17 cellular contexts compared by ENCODE assay signal in genomic region chr6:33028220-33028849, GRCh38. TPM values are rescaled to one million over a fixed set of nuclear protein-coding genes. Genes with fewer than 3 reads are reported as not detected.
DNase-seq lines count a peak whose midpoint lies in the region; ATAC-seq and TF ChIP-seq lines count a peak whose summit lies in the region.
"Had no signal": no experiment of that assay in that cellular context is flagged by ENCODE, and none has a peak within 500 bp of the region (broad histone marks: within the 10 kb centered on the region; RNA-seq: fewer than 3 reads in every experiment).

No MANE protein-coding gene starts in this region.

- no peak overlapping the region for H3K4me3 ChIP-seq in heart left ventricle
- H3K4me3 ChIP-seq in esophagus muscularis mucosa = no peak overlapping the region
- H3K4me3 ChIP-seq in transverse colon = no peak overlapping the region
- no peak overlapping the region for H3K4me3 ChIP-seq in WERI-Rb-1 (ENCODE audit: low read depth, low read length)

- TF ChIP-seq POLR2A in heart left ventricle (IDR thresholded peaks at IDR 0.05) (no peak), esophagus muscularis mucosa (IDR thresholded peaks at IDR 0.05; ENCODE audit: low read depth) (no peak), transverse colon (IDR thresholded peaks at IDR 0.05) (no peak)

- peak overlapping the region in 10 of 12 donors; percentile 45 to 95 (median 82) for H3K27ac ChIP-seq in heart left ventricle
- peak overlapping the region; percentile 31 to 65 (median 53) for H3K27ac ChIP-seq in esophagus muscularis mucosa (replicated peaks in 1 of 4)
- H3K27ac ChIP-seq in transverse colon = peak overlapping the region; percentile 8 to 72 (median 32)
- no peak overlapping the region for H3K27ac ChIP-seq in WERI-Rb-1
- H3K27ac ChIP-seq: neutrophil, RWPE1 had no signal

- intact Hi-C loops in heart left ventricle (cut with DNase I) = no loop called here
- intact Hi-C loops in left ventricle myocardium superior (cut with micrococcal nuclease) = no loop called here
- intact Hi-C loops in esophagus muscularis mucosa (cut with DNase I) = no loop called here
- intact Hi-C loops in transverse colon (cut with DNase I; ENCODE audit: low total_unique reads) = no loop called here
- intact Hi-C loops in posterior cingulate gyrus (cut with DNase I) = no loop called here

- in situ Hi-C loops in transverse colon (cut with MboI; ENCODE audit: low pct_ligation_motif_present in 1 of 4, low pct_unique_long_range_greater_than_20kb in 1 of 4, low sequenced_read_pairs in 3 of 4) = no loop called here

- peaks cover 0 to 5% (median 0%) of the 10 kb centered on the region in 9 donors for H3K27me3 ChIP-seq in heart left ventricle
- peaks cover 0 to 5% (median 0%) of the 10 kb centered on the region in 4 donors for H3K27me3 ChIP-seq in esophagus muscularis mucosa
- H3K27me3 ChIP-seq in transverse colon = peaks cover 15% of the 10 kb centered on the region
- no peaks in the 10 kb centered on the region for H3K27me3 ChIP-seq in WERI-Rb-1 (ENCODE audit: insufficient read depth, low read depth, severe bottlenecking)

- TF ChIP-seq EP300 in esophagus muscularis mucosa (IDR thresholded peaks at IDR 0.05) = no peak
- TF ChIP-seq EP300 in transverse colon (IDR thresholded peaks at IDR 0.05; ENCODE audit: low read depth) = no peak

- no peak for TF ChIP-seq CTCF in heart left ventricle (IDR thresholded peaks at IDR 0.05)
- no peak for TF ChIP-seq CTCF in esophagus muscularis mucosa (IDR thresholded peaks at IDR 0.05)
- no peak for TF ChIP-seq CTCF in transverse colon (IDR thresholded peaks at IDR 0.05)
- no peak for TF ChIP-seq CTCF in WERI-Rb-1 (IDR thresholded peaks at IDR 0.05; ENCODE audit: low read depth, low read length)

- ATAC-seq in heart left ventricle (peak in 1 of 4 donors; percentile 51), left ventricle myocardium superior (no peak)

- H3K36me3 ChIP-seq in heart left ventricle = no peaks in the 10 kb centered on the region
- no peaks in the 10 kb centered on the region for H3K36me3 ChIP-seq in esophagus muscularis mucosa
- no peaks in the 10 kb centered on the region for H3K36me3 ChIP-seq in transverse colon
- H3K36me3 ChIP-seq in WERI-Rb-1 = no peaks in the 10 kb centered on the region
- H3K36me3 ChIP-seq: neutrophil had no signal

- WGBS in heart left ventricle, 4 donors = 8 to 19% (median 12%) methylated on average over 1 of the region's 1 CpG
- 12% methylated on average over 1 of the region's 1 CpG for WGBS in esophagus muscularis mucosa
- WGBS in transverse colon (ENCODE audit: low coverage in 1 of 2), 2 donors = 5 to 13% methylated on average over 1 of the region's 1 CpG

- H3K9me3 ChIP-seq in heart left ventricle (no peaks in the 10 kb centered on the region), esophagus muscularis mucosa (no peaks in the 10 kb centered on the region), transverse colon (no peaks in the 10 kb centered on the region), WERI-Rb-1 (ENCODE audit: severe bottlenecking) (no peaks in the 10 kb centered on the region)
- H3K9me3 ChIP-seq: neutrophil had no signal

- H3K4me1 ChIP-seq in heart left ventricle (peaks cover 0 to 33% (median 0%) of the 10 kb centered on the region in 12 donors), esophagus muscularis mucosa (peaks cover 0 to 17% (median 2%) of the 10 kb centered on the region in 4 donors), transverse colon (no peaks in the 10 kb centered on the region)

- DNase-seq in heart left ventricle (no peak), left ventricle myocardium superior (no peak), MV-4-11 (lab: John Stamatoyannopoulos, UW) (peak; percentile 5), esophagus muscularis mucosa (ENCODE audit: extremely low spot score) (no peak), transverse colon (no peak), kidney glomerular epithelial cell (lab: John Stamatoyannopoulos, UW) (no peak), posterior cingulate gyrus (no peak), WERI-Rb-1 (no peak)
- DNase-seq: activated CD4-positive, alpha-beta T cell treated with anti-CD3 and anti-CD28 coated beads, Interleukin-2, amount 50 U/mL, for 48 hours; H7; Kasumi-1; NCI-H226; stimulated activated CD4-positive, alpha-beta T cell treated with anti-CD3 and anti-CD28 coated beads, Interleukin-4, amount 100 ng/mL, for 1 hour had no signal

RNA-seq across cellular contexts. Expression of gene HLA-DOA, which starts 18.9 kb away (rescaled TPM):
- total RNA-seq in heart left ventricle (10 to 100 TPM in 2 of 9 donors, 1 to 10 TPM in 4, under 1 TPM in 3; 0.44 to 32.4 (median 1.5) TPM), left ventricle myocardium superior (1.8 TPM), esophagus muscularis mucosa (10 to 100 TPM in 2 of 4 donors, 1 to 10 TPM in 2; 3.8 to 11.5 (median 8.3) TPM), transverse colon (1 to 10 TPM in 3 of 4 donors, under 1 TPM in 1; 0.82 to 7.9 (median 2.6) TPM)
- 1 to 10 TPM in 1 of 2 donors, under 1 TPM in 1; 0.78 to 1.2 TPM for polyA plus RNA-seq in heart left ventricle
- polyA plus RNA-seq: AG04450, keratinocyte had no signal

RNA-seq across cellular contexts. Expression of gene HLA-DPA1, which starts 45.1 kb away (rescaled TPM):
- total RNA-seq in heart left ventricle = 100 to 1,000 TPM in 2 of 9 donors, 10 to 100 TPM in 7; 18.6 to 438 (median 51.0) TPM
- 10 to 100 TPM; 18.2 to 23.5 TPM for polyA plus RNA-seq in heart left ventricle
- total RNA-seq in left ventricle myocardium superior = 37.7 TPM
- total RNA-seq in esophagus muscularis mucosa = 10 to 100 TPM; 28.5 to 91.3 (median 65.9) TPM
- total RNA-seq in transverse colon = 10 to 100 TPM in 3 of 4 donors, 1 to 10 TPM in 1; 2.2 to 77.8 (median 28.7) TPM

RNA-seq across cellular contexts. Expression of gene HLA-DPB1, which starts 47.5 kb away (rescaled TPM):
- total RNA-seq in heart left ventricle = 100 to 1,000 TPM in 2 of 9 donors, 10 to 100 TPM in 7; 16.6 to 346 (median 30.7) TPM
- 10 to 100 TPM; 25.0 to 30.1 TPM for polyA plus RNA-seq in heart left ventricle
- total RNA-seq in left ventricle myocardium superior = 41.5 TPM
- 10 to 100 TPM; 38.6 to 95.8 (median 61.7) TPM for total RNA-seq in esophagus muscularis mucosa
- total RNA-seq in transverse colon = 10 to 100 TPM in 3 of 4 donors, 1 to 10 TPM in 1; 10.0 to 68.0 (median 40.4) TPM

RNA-seq across cellular contexts. Expression of gene BRD2, which starts 59.9 kb away (rescaled TPM):
- total RNA-seq in heart left ventricle (100 to 1,000 TPM in 2 of 9 donors, 10 to 100 TPM in 7; 56.8 to 107 (median 73.5) TPM), left ventricle myocardium superior (73.8 TPM), esophagus muscularis mucosa (100 to 1,000 TPM; 107 to 148 (median 118) TPM), transverse colon (100 to 1,000 TPM; 116 to 612 (median 238) TPM)
- 10 to 100 TPM; 61.9 to 67.8 TPM for polyA plus RNA-seq in heart left ventricle
